ENCODE assay signal across 17 cellular contexts in genomic region chr5:96474073-96474472, GRCh38. TPM values are rescaled to one million over a fixed set of nuclear protein-coding genes. Genes with fewer than 3 reads are reported as not detected.
A peak's percentile ranks its signal among the peaks of the same experiment; 100 is the strongest.
DNase-seq lines count a peak whose midpoint lies in the region; ATAC-seq and TF ChIP-seq lines count a peak whose summit lies in the region.
"Had no signal": no experiment of that assay in that cellular context is flagged by ENCODE, and none has a peak within 500 bp of the region (broad histone marks: within the 10 kb centered on the region; RNA-seq: fewer than 3 reads in every experiment).

No MANE protein-coding gene starts in this region.

- intact Hi-C loops in left cardiac atrium (cut with DNase I), result no loop called here
- intact Hi-C loops in left ventricle myocardium inferior (cut with micrococcal nuclease), result no loop called here
- intact Hi-C loops in left ventricle myocardium superior (cut with micrococcal nuclease), result no loop called here
- intact Hi-C loops in posterior vena cava (cut with DNase I), result no loop called here

- H3K4me1 ChIP-seq in left ventricle myocardium inferior, result no peaks in the 10 kb centered on the region
- H3K4me1 ChIP-seq: HAP-1 had no signal

- no peaks in the 10 kb centered on the region for H3K9me3 ChIP-seq in left ventricle myocardium inferior (replicated peaks)
- H3K9me3 ChIP-seq: HAP-1 had no signal

- no peaks in the 10 kb centered on the region for H3K36me3 ChIP-seq in left ventricle myocardium inferior
- H3K36me3 ChIP-seq: HAP-1 had no signal

- DNase-seq in left cardiac atrium (peak; percentile 33), left ventricle myocardium inferior (no peak), left ventricle myocardium superior (no peak), posterior vena cava (ENCODE audit: low spot score) (peak; percentile 84)
- no peak for DNase-seq in stimulated activated naive CD4-positive, alpha-beta T cell treated with Interleukin-2 at 50 U/mL for 16 hours (lab: John Stamatoyannopoulos, UW)
- DNase-seq: C1 segment of cervical spinal cord; Calu3; CD4-positive, alpha-beta memory T cell; COR-L47; DMS53; DMS79 treated with DMSO at 0.1 percent for 48 hours; GF-D8; GOT3; HFFc6 had no signal

- no peaks in the 10 kb centered on the region for H3K27me3 ChIP-seq in left ventricle myocardium inferior (ENCODE audit: low read depth)

- H3K4me3 ChIP-seq in left ventricle myocardium inferior, result no peak overlapping the region
- H3K4me3 ChIP-seq: HAP-1 had no signal

- no peak overlapping the region for H3K27ac ChIP-seq in left ventricle myocardium inferior (replicated peaks)

- ATAC-seq in left cardiac atrium (peak in 1 of 2 donors; percentile 89), left ventricle myocardium superior (peak; percentile 37), HG02840 (IDR thresholded peaks at IDR 0.05; ENCODE audit: low FRiP score, unreplicated experiment) (no peak)

- TF ChIP-seq CTCF in left ventricle myocardium inferior (IDR thresholded peaks at IDR 0.05; ENCODE audit: borderline replicate concordance), result no peak

RNA-seq across cellular contexts. Expression of gene PCSK1, which starts 41.0 kb away (rescaled TPM):
- total RNA-seq in left cardiac atrium, result 1 to 10 TPM in 1 of 2 donors, under 1 TPM in 1; 0.41 to 3.1 TPM
- 0.38 TPM for total RNA-seq in left ventricle myocardium inferior
- 0.17 TPM for total RNA-seq in left ventricle myocardium superior
- 10 to 100 TPM; 13.8 to 18.5 TPM for total RNA-seq in posterior vena cava
- total RNA-seq: Calu3; CD4-positive, alpha-beta memory T cell; G401; HFFc6 had no signal

Comparison
In these comparisons a context has a peak if more than half of its experiments do, and no peak if none do; other contexts are left out.
1. DNase-seq: peak in left cardiac atrium (single experiment) and posterior vena cava (single experiment); none in left ventricle myocardium inferior (single experiment), left ventricle myocardium superior (single experiment) and stimulated activated naive CD4-positive, alpha-beta T cell treated with Interleukin-2 at 50 U/mL for 16 hours (single experiment).